In the genomic region with DNA sequence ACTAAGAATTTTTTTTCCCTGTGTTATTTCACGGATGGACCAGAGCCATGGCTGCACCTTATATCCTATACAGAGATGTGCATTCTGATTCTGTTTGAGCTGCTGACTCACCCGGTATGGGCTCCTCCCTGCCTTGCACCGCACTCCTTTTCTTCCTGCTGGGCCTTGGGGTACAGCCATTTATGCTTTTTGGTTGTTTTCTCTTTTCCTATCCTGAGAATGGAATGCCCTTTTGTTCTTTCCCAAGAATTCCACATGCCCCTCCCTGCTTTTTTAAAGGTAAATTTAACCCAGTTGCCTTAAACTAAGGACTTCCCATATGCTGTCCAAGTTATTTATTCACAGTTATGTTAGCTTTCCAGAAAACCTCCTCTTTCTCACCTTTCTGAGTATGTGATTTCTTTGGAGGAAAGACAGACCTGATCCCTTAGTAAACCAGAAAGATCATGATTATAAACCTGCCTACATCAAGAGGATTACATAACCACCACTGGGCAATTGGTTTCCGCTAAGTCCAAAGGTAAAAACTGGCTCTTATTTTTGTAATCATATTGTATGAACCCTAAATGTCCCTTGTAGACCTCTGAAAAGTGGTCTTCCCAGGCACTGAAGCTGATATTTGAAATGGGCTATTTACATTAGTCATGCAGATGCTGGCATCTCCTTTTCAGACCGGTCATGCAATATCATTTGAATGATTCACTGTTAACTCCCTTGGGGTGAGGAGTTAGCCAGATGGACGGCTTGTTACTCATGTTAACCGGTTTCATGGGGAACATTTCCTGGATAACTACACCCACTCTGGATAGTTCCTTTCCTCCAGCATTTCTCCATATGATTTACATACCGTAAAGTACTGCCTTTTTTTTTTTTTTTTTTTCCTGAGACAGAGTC, we compare ENCODE assay signal across 9 cellular contexts. TPM values are rescaled to one million over a fixed set of nuclear protein-coding genes. Genes with fewer than 3 reads are reported as not detected.
DNase-seq lines count a peak whose midpoint lies in the region; ATAC-seq and TF ChIP-seq lines count a peak whose summit lies in the region.
"Had no signal": no experiment of that assay in that cellular context is flagged by ENCODE, and none has a peak within 500 bp of the region (broad histone marks: within the 10 kb centered on the region; RNA-seq: fewer than 3 reads in every experiment).

No MANE protein-coding gene starts in this region.

- no peaks in the 10 kb centered on the region for H3K27me3 ChIP-seq in kidney epithelial cell (ENCODE audit: control insufficient read depth, insufficient read depth, low read length)
- H3K27me3 ChIP-seq in upper lobe of right lung = no peaks in the 10 kb centered on the region
- no peaks in the 10 kb centered on the region for H3K27me3 ChIP-seq in WERI-Rb-1 (ENCODE audit: insufficient read depth, low read depth, severe bottlenecking)

- H3K36me3 ChIP-seq in kidney epithelial cell (ENCODE audit: control insufficient read depth, insufficient read depth, low read length) (peaks cover 2% of the 10 kb centered on the region), upper lobe of right lung (peaks cover 36% of the 10 kb centered on the region), WERI-Rb-1 (peaks cover 8% of the 10 kb centered on the region)

- TF ChIP-seq CTCF in kidney epithelial cell (IDR thresholded peaks at IDR 0.05; ENCODE audit: insufficient read depth, low read length, poor library complexity, severe bottlenecking) (no peak), upper lobe of right lung (IDR thresholded peaks at IDR 0.05) (no peak), WERI-Rb-1 (IDR thresholded peaks at IDR 0.05; ENCODE audit: low read depth, low read length) (no peak)

- H3K27ac ChIP-seq in upper lobe of right lung (peak overlapping the region; percentile 39), WERI-Rb-1 (no peak overlapping the region)
- H3K27ac ChIP-seq: 22Rv1 had no signal

- intact Hi-C loops in upper lobe of right lung (cut with DNase I) = no loop called here

- no peak overlapping the region for H3K4me3 ChIP-seq in kidney epithelial cell (ENCODE audit: low read depth, low read length)
- no peak overlapping the region for H3K4me3 ChIP-seq in upper lobe of right lung
- H3K4me3 ChIP-seq in WERI-Rb-1 (ENCODE audit: low read depth, low read length) = no peak overlapping the region

- no peaks in the 10 kb centered on the region for H3K9me3 ChIP-seq in upper lobe of right lung
- no peaks in the 10 kb centered on the region for H3K9me3 ChIP-seq in WERI-Rb-1 (ENCODE audit: severe bottlenecking)

- peak; percentile 58 for ATAC-seq in upper lobe of right lung
- no peak for ATAC-seq in GM19328 (IDR thresholded peaks at IDR 0.05; ENCODE audit: unreplicated experiment)

- DNase-seq in DMS53 (lab: John Stamatoyannopoulos, UW) (peak; percentile 19), DMS53 treated with DMSO at 0.1 percent for 48 hours (lab: John Stamatoyannopoulos, UW; ENCODE audit: unreplicated experiment) (no peak), brain pericyte (ENCODE audit: low read depth, low spot score) (peak; percentile 82), kidney epithelial cell (ENCODE audit: low read depth) (peak; percentile 92), upper lobe of right lung (no peak), WERI-Rb-1 (no peak)
- no peak for DNase-seq in central memory CD4-positive, alpha-beta T cell

- peaks cover 15% of the 10 kb centered on the region for H3K4me1 ChIP-seq in upper lobe of right lung

RNA-seq across cellular contexts. Expression of gene TMOD3, which starts 45.5 kb away (rescaled TPM):
- total RNA-seq in kidney epithelial cell = 30.7 and 34.5 TPM in 2 replicates
- 78.4 TPM for total RNA-seq in upper lobe of right lung

Comparison
In these comparisons a context has a peak if more than half of its experiments do, and no peak if none do; other contexts are left out.
1. DNase-seq: peak in DMS53 (single experiment), brain pericyte (single experiment) and kidney epithelial cell (single experiment); none in DMS53 treated with DMSO at 0.1 percent for 48 hours (single experiment), upper lobe of right lung (single experiment), WERI-Rb-1 (single experiment) and central memory CD4-positive, alpha-beta T cell (single experiment).